33 cellular contexts compared by ENCODE assay signal in the genomic region with DNA sequence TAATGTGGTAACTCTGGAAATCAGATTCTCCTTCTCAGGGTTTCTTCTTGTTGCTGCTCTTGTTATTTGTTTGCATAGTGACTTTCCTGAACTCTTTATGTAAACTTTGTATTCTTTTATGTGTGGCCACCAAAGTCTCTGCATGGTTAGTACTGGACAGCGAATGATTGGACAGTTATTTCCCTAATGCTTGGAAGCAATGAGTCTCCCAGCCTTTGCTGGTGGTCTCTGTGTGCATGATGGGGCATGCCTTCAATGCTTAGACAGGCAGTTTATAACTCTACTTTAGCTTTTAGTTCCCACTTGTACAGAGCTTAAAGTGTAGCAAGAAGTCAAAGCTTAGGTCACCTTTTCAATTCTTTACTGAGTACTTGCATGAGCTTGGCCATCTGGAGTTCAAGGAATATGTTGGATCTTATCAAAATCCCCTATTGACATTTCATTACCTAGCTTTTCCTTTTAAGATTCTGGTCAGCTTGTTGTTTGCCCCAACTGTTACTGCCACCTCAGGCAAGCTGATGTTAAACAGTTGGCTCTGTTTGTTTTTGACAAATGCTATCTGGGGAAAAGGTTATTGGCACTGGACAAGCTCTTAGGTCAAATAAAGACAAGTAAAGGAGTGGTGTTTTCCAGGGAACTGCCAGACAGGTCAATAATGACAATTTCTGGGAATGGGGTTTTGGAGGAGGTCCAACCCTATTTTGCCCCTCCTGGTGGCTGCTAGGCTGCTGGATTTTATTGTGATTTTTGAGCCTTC. TPM values are rescaled to one million over a fixed set of nuclear protein-coding genes. Genes with fewer than 3 reads are reported as not detected.
DNase-seq lines count a peak whose midpoint lies in the region; ATAC-seq, FAIRE-seq and TF ChIP-seq lines count a peak whose summit lies in the region.
"Had no signal": no experiment of that assay in that cellular context is flagged by ENCODE, and none has a peak within 500 bp of the region (broad histone marks: within the 10 kb centered on the region; RNA-seq: fewer than 3 reads in every experiment).

No MANE protein-coding gene starts in this region.

- POLR2A ChIA-PET in A549 (lab: Yijun Ruan, JAX) (interaction anchor here (1.0 kb wide), 1 partner anchor 12 kb away, joined by 3 read pairs; no protein-coding TSS in a partner anchor), K562 (lab: Yijun Ruan, JAX) (interaction anchor here (0.6 to 1.2 kb wide), 3 partner anchors 9 to 178 kb away, joined by 3 to 6 read pairs (median 3); no protein-coding TSS in a partner anchor)

- H3K27ac ChIP-seq in A549 (no peak overlapping the region), K562 (ENCODE audit: extremely low read depth, low read depth, low read length) (no peak overlapping the region)
- H3K27ac ChIP-seq: gastrocnemius medialis, left lung, skin epidermis, thyroid gland, VCaP had no signal

- H3K4me1 ChIP-seq in A549 (peaks cover 5% of the 10 kb centered on the region; the same call in 2 of the 3 replicates), K562 (replicated peaks in 1 of 2; ENCODE audit: control insufficient read depth in 2 of 2, insufficient read depth in 2 of 2, low read length in 2 of 2) (no peaks in the 10 kb centered on the region)
- H3K4me1 ChIP-seq: left lung had no signal

- no peaks in the 10 kb centered on the region for H3K27me3 Mint-ChIP-seq in T-helper 17 cell
- H3K27me3 Mint-ChIP-seq: IgD-negative memory B cell; stimulated activated naive CD8-positive, alpha-beta T cell treated with anti-CD3 and anti-CD28 coated beads, Interleukin-15, amount 100 ng/mL, for 72 hours had no signal

- no peaks in the 10 kb centered on the region for H3K27me3 ChIP-seq in K562 (ENCODE audit: control insufficient read depth in 2 of 2, insufficient read depth in 2 of 2, low read length in 2 of 2)
- H3K27me3 ChIP-seq: gastrocnemius medialis, left lung, thyroid gland had no signal

- no peaks in the 10 kb centered on the region for H3K36me3 ChIP-seq in K562 (ENCODE audit: control insufficient read depth, insufficient read depth, low read length)
- H3K36me3 ChIP-seq: gastrocnemius medialis, left lung, thyroid gland had no signal

- 73% methylated on average over 1 of the region's 1 CpG for WGBS in A549 (ENCODE audit: missing lambda C conversion rate)
- 94% methylated on average over 1 of the region's 1 CpG for WGBS in K562 (ENCODE audit: insufficient coverage, low coverage, missing lambda C conversion rate)

- BruUV-seq in K562 (replicated peaks; lab: Mats Ljungman, UMichigan): no TSS peak

- TF ChIP-seq RAD21 in A549 (conservative IDR thresholded peaks at IDR 0.05 in 1 of 2, IDR thresholded peaks at IDR 0.05 in 1 of 2) (no peak), K562 (CRISPR knock-in tag; conservative IDR thresholded peaks at IDR 0.05 in 1 of 2, IDR thresholded peaks at IDR 0.05 in 1 of 2) (no peak)

- TF ChIP-seq EP300 in A549 (IDR thresholded peaks at IDR 0.05): no peak
- no peak for TF ChIP-seq EP300 in K562 (IDR thresholded peaks at IDR 0.05; ENCODE audit: low read length)

- peaks cover 3% of the 10 kb centered on the region for H3K36me3 Mint-ChIP-seq in T-helper 17 cell (ENCODE audit: low read depth)
- H3K36me3 Mint-ChIP-seq: natural killer cell had no signal

- H3K4me3 ChIP-seq in A549: no peak overlapping the region
- no peak overlapping the region for H3K4me3 ChIP-seq in K562
- H3K4me3 ChIP-seq: gastrocnemius medialis, GM23338, left lung, skin epidermis, thyroid gland had no signal

- H3K27ac Mint-ChIP-seq in T-helper 17 cell: no peak overlapping the region
- H3K27ac Mint-ChIP-seq: GM23338; HFFc6; IgD-negative memory B cell; natural killer cell; stimulated activated naive CD8-positive, alpha-beta T cell treated with anti-CD3 and anti-CD28 coated beads, Interleukin-15, amount 100 ng/mL, for 72 hours had no signal

- CTCF ChIA-PET in A549 (lab: Yijun Ruan, JAX) (no interaction called here), K562 (lab: Yijun Ruan, JAX; ENCODE audit: low intra/inter-chr PET ratio) (no interaction called here)

- ATAC-seq in A549 (no peak), K562 (no peak), HG03460 (IDR thresholded peaks at IDR 0.05; ENCODE audit: unreplicated experiment) (no peak), T-helper 17 cell (no peak)
- ATAC-seq: gastrocnemius medialis; GM23338; left lung; natural killer cell; stimulated activated naive CD8-positive, alpha-beta T cell treated with anti-CD3 and anti-CD28 coated beads, Interleukin-15, amount 100 ng/mL, for 72 hours had no signal

- in situ Hi-C loops in K562 (cut with MboI): no loop called here

- peak overlapping the region; percentile 22; the same call in 2 of the 3 replicates for H3K4me2 ChIP-seq in A549
- no peak overlapping the region for H3K4me2 ChIP-seq in K562 (ENCODE audit: insufficient read depth, low read length)
- H3K4me2 ChIP-seq: GM23338 had no signal

- H4K20me1 ChIP-seq in K562 (replicated peaks; ENCODE audit: control insufficient read depth, insufficient read depth, low read length): no peaks in the 10 kb centered on the region

- H3K9ac ChIP-seq in K562 (ENCODE audit: insufficient read depth in 1 of 2, low read depth in 2 of 2, low read length in 2 of 2): no peak overlapping the region

- peaks cover 64% of the 10 kb centered on the region for H3K79me2 ChIP-seq in K562 (ENCODE audit: control insufficient read depth, insufficient read depth, low read length)

- TF ChIP-seq POLR2A in A549 (IDR thresholded peaks at IDR 0.05; ENCODE audit: low read length) (no peak), K562 (conservative IDR thresholded peaks at IDR 0.05) (no peak)

- H3K9me1 ChIP-seq in K562 (ENCODE audit: control insufficient read depth, insufficient read depth, low read length): no peaks in the 10 kb centered on the region

- H2AFZ ChIP-seq in K562 (ENCODE audit: low read depth, low read length): no peak overlapping the region
- H2AFZ ChIP-seq: GM23338 had no signal

- DNase-seq in A549 (ENCODE audit: low read depth in 1 of 2, low spot score in 1 of 2) (peak in 1 of 2 experiments; percentile 19), HuH-7 (ENCODE audit: low spot score) (peak; percentile 44), K562 (ENCODE audit: extremely low read depth in 1 of 4, low spot score in 3 of 4) (no peak), midbrain (lab: John Stamatoyannopoulos, UW) (peak; percentile 31), T-helper 17 cell (no peak), NCI-H2196 (lab: John Stamatoyannopoulos, UW; ENCODE audit: unreplicated experiment) (no peak)
- DNase-seq: activated CD4-positive, alpha-beta T cell treated with anti-CD3 and anti-CD28 coated beads for 4 hours; activated CD8-positive, alpha-beta memory T cell treated with anti-CD3 and anti-CD28 coated beads for 24 hours; activated effector memory CD4-positive, alpha-beta T cell treated with Interleukin-2 at 50 U/mL for 16 hours; C1 segment of cervical spinal cord; Calu3; dermis blood vessel endothelial cell; EL; gastrocnemius medialis; HFFc6; hypothalamus; immature natural killer cell; left lung; natural killer cell; NCI-H1092 treated with DMSO at 0.1 percent for 48 hours; NCI-H2029; NCI-H2227 treated with DMSO at 0.1 percent for 48 hours; NCI-H748 treated with DMSO at 0.1 percent for 48 hours; occipital lobe; RPMI8226; stimulated activated naive CD8-positive, alpha-beta T cell treated with anti-CD3 and anti-CD28 coated beads, Interleukin-15, amount 100 ng/mL, for 72 hours; thyroid gland had no signal

- TF ChIP-seq CTCF in A549 (IDR thresholded peaks at IDR 0.05) (no peak), K562 (IDR thresholded peaks at IDR 0.05 in 2 of 3, conservative IDR thresholded peaks at IDR 0.05 in 1 of 3; ENCODE audit: insufficient read depth in 2 of 3, low read depth in 1 of 3, low read length in 3 of 3) (no peak)

- intact Hi-C loops in K562 (cut with micrococcal nuclease): no loop called here

- H3K9me3 ChIP-seq in A549: peaks cover 5% of the 10 kb centered on the region; the same call in 1 of the 3 replicates
- peaks cover 2% of the 10 kb centered on the region; the same call in 1 of the 2 replicates for H3K9me3 ChIP-seq in K562 (replicated peaks; ENCODE audit: control insufficient read depth, insufficient read depth, low read depth, low read length)
- H3K9me3 ChIP-seq in T-helper 17 cell (ENCODE audit: control insufficient read depth, low read length, poor library complexity, severe bottlenecking): no peaks in the 10 kb centered on the region
- H3K9me3 ChIP-seq: gastrocnemius medialis, thyroid gland had no signal

- no peak overlapping the region for H3K4me3 Mint-ChIP-seq in T-helper 17 cell
- H3K4me3 Mint-ChIP-seq: GM23338; HFFc6; immature natural killer cell; natural killer cell; stimulated activated naive CD8-positive, alpha-beta T cell treated with anti-CD3 and anti-CD28 coated beads, Interleukin-15, amount 100 ng/mL, for 72 hours had no signal

- FAIRE-seq in A549 (lab: Jason Lieb, UNC): no peak
- FAIRE-seq in K562 (lab: Jason Lieb, UNC): no peak
- FAIRE-seq: GM12891 had no signal

- peaks cover 5% of the 10 kb centered on the region for H3K4me1 Mint-ChIP-seq in T-helper 17 cell
- H3K4me1 Mint-ChIP-seq: GM23338; stimulated activated naive CD8-positive, alpha-beta T cell treated with anti-CD3 and anti-CD28 coated beads, Interleukin-15, amount 100 ng/mL, for 72 hours had no signal

RNA-seq across cellular contexts. Expression of a gene that starts 12.3 kb away (rescaled TPM):
- polyA plus RNA-seq in A549 (2011; rRNA removed) (38.1 and 48.1 TPM in 2 replicates), A549 (2017; fragmentation: RNase III; extraction: RNeasy Plus Mini Kit Qiagen cat#74134 plus additional on column Dnase treatment) (25.2 to 26.0 TPM (median 25.6 TPM) in 3 replicates), K562 (2011; rRNA removed) (27.3 and 31.1 TPM in 2 replicates), K562 (2014; fragmentation: Illumina TruSeq; extraction: Trizol) (24.0 and 30.1 TPM in 2 replicates), K562 (2014; fragmentation: Nextera tagmentation; extraction: Ambion mirVana) (10 to 100 TPM; 10.1 to 11.3 TPM), K562 (2014; rRNA removed) (20.9 and 23.7 TPM in 2 replicates)
- 13.4 and 15.5 TPM in 2 replicates for polyA plus RNA-seq in A549 (2012; cell fraction: cytosol; rRNA removed)
- 4.8 and 6.1 TPM in 2 replicates for polyA plus RNA-seq in A549 (2012; cell fraction: nucleus; rRNA removed)
- 36.2 and 38.4 TPM in 2 replicates for polyA minus RNA-seq in A549 (2011; rRNA and poly(A)+ RNA removed)
- 24.0 and 53.4 TPM in 2 replicates for total RNA-seq in K562 (2011; cell fraction: chromatin; rRNA removed; ENCODE audit: low replicate concordance)
- 11.8 and 13.6 TPM in 2 replicates for total RNA-seq in K562 (2011; cell fraction: nucleolus; rRNA removed)
- total RNA-seq in K562 (2011; cell fraction: nucleoplasm; rRNA removed): 19.7 and 26.5 TPM in 2 replicates
- total RNA-seq in K562 (2014; rRNA removed) (21.4 and 26.3 TPM in 2 replicates), K562 (2014; rRNA removed; fragmentation: Illumina TruSeq; extraction: Trizol) (29.5 and 38.1 TPM in 2 replicates), K562 (2015; rRNA removed; fragmentation: Illumina TruSeq; extraction: Trizol) (23.8 and 27.4 TPM in 2 replicates), K562 (2021) (23.9 and 24.3 TPM in 2 replicates), T-helper 17 cell (10 to 100 TPM; 62.5 to 65.3 TPM)
- polyA plus RNA-seq in K562 (2011; cell fraction: cytosol; rRNA removed): 7.4 and 11.7 TPM in 2 replicates
- 10.4 and 13.7 TPM in 2 replicates for polyA plus RNA-seq in K562 (2011; cell fraction: nucleus; rRNA removed)
- 22.1 and 24.8 TPM in 2 replicates for polyA plus RNA-seq in K562 (2012)
- polyA minus RNA-seq in K562 (2011; rRNA and poly(A)+ RNA removed): 51.1 and 51.5 TPM in 2 replicates
- 21.2 and 22.4 TPM in 2 replicates for polyA minus RNA-seq in K562 (2011; cell fraction: cytosol; rRNA and poly(A)+ RNA removed)
- polyA minus RNA-seq in K562 (2011; cell fraction: nucleus; rRNA and poly(A)+ RNA removed): 35.7 and 63.1 TPM in 2 replicates

Comparison
In these comparisons a context has a peak if more than half of its experiments do, and no peak if none do; other contexts are left out.
1. DNase-seq: peak in HuH-7 (single experiment) and midbrain (single experiment); none in K562 (0 of 4), T-helper 17 cell (0 of 3) and NCI-H2196 (single experiment).